Comparison of ENCODE assay signal across 15 cellular contexts in genomic region chr19:3669616-3670257, GRCh38. TPM values are rescaled to one million over a fixed set of nuclear protein-coding genes. Genes with fewer than 3 reads are reported as not detected.
DNase-seq lines count a peak whose midpoint lies in the region; ATAC-seq, FAIRE-seq and TF ChIP-seq lines count a peak whose summit lies in the region.
"Had no signal": no experiment of that assay in that cellular context is flagged by ENCODE, and none has a peak within 500 bp of the region (broad histone marks: within the 10 kb centered on the region; RNA-seq: fewer than 3 reads in every experiment).

No MANE protein-coding gene starts in this region.

- DNase-seq in ELF-1 (ENCODE audit: low read depth, low spot score) = peak; percentile 38
- no peak for DNase-seq in astrocyte (ENCODE audit: low read depth)
- DNase-seq in left lung = no peak
- no peak for DNase-seq in activated effector memory CD4-positive, alpha-beta T cell treated with Interleukin-2 at 50 U/mL for 16 hours
- no peak for DNase-seq in putamen (ENCODE audit: low spot score)
- no peak for DNase-seq in amygdala (lab: John Stamatoyannopoulos, UW)
- DNase-seq: activated CD4-positive, alpha-beta T cell treated with anti-CD3 and anti-CD28 coated beads, Interleukin-2, amount 10 ng/mL, durations not matched to agents 24 days and 14 days; activated gamma-delta T cell; AML-193; NCI-H2171; OCI-M1; T-helper 1 cell had no signal

- H3K36me3 ChIP-seq in astrocyte (ENCODE audit: insufficient read depth, low read length) (no peaks in the 10 kb centered on the region), left lung (peaks cover 0 to 12% of the 10 kb centered on the region in 2 donors), skeletal muscle tissue (ENCODE audit: control insufficient read depth in 3 of 3, insufficient read depth in 3 of 3, low read length in 3 of 3) (peaks cover 0 to 11% (median 5%) of the 10 kb centered on the region in 3 donors)

- H3K27ac ChIP-seq in astrocyte (ENCODE audit: low read depth, low read length) = peak overlapping the region; percentile 82
- peak overlapping the region; percentile 77 to 92 for H3K27ac ChIP-seq in left lung
- H3K27ac ChIP-seq in skeletal muscle tissue (ENCODE audit: low read depth, low read length) = peak overlapping the region; percentile 86

- H3K9ac ChIP-seq in astrocyte (ENCODE audit: low read length) = peak overlapping the region; percentile 81
- H3K9ac ChIP-seq in skeletal muscle tissue (ENCODE audit: low read depth in 1 of 3, low read length in 3 of 3) = peak overlapping the region in 1 of 3 donors; percentile 50

- FAIRE-seq in astrocyte (lab: Jason Lieb, UNC) = no peak

- H3K4me2 ChIP-seq in astrocyte (ENCODE audit: low read length) = peak overlapping the region; percentile 78

- H3K4me3 ChIP-seq in astrocyte (ENCODE audit: insufficient read depth, low read depth, low read length) (no peak overlapping the region), left lung (no peak overlapping the region), skeletal muscle tissue (ENCODE audit: low read length in 3 of 3) (peak overlapping the region in 1 of 3 donors; percentile 14)

- H3K27ac Mint-ChIP-seq in astrocyte (ENCODE audit: unreplicated experiment) = peak overlapping the region; percentile 69
- H3K27ac Mint-ChIP-seq: activated CD4-positive, alpha-beta T cell treated with anti-CD3 and anti-CD28 coated beads, Interleukin-2, amount 10 ng/mL, durations not matched to agents 24 days and 14 days had no signal

- no peaks in the 10 kb centered on the region for H3K36me3 Mint-ChIP-seq in astrocyte (ENCODE audit: low read depth, unreplicated experiment)

- H3K79me2 ChIP-seq in astrocyte (ENCODE audit: insufficient read depth, low read length) = peaks cover 60% of the 10 kb centered on the region

- TF ChIP-seq CTCF in astrocyte (IDR thresholded peaks at IDR 0.05; ENCODE audit: insufficient read depth, low read depth, low read length) = no peak
- TF ChIP-seq CTCF in left lung (IDR thresholded peaks at IDR 0.05) = no peak

- H3K27me3 Mint-ChIP-seq in astrocyte (ENCODE audit: low read depth, unreplicated experiment) = no peaks in the 10 kb centered on the region
- H3K27me3 Mint-ChIP-seq: activated CD4-positive, alpha-beta T cell treated with anti-CD3 and anti-CD28 coated beads, Interleukin-2, amount 10 ng/mL, durations not matched to agents 24 days and 14 days had no signal

- H3K4me1 ChIP-seq in astrocyte (ENCODE audit: insufficient read depth, low read length) (peaks cover 44% of the 10 kb centered on the region), left lung (peaks cover 13 to 42% of the 10 kb centered on the region in 2 donors), skeletal muscle tissue (ENCODE audit: control insufficient read depth in 3 of 3, insufficient read depth in 3 of 3, low read length in 3 of 3) (peaks cover 32 to 49% (median 44%) of the 10 kb centered on the region in 3 donors)

- intact Hi-C loops in left lung (cut with DNase I) = loop anchor here (5.0 kb wide), 1 partner anchor 33 kb away; the partner anchor contains the start of gene PIP5K1C (in 2 of the 2)

- H3K4me3 Mint-ChIP-seq in astrocyte (ENCODE audit: unreplicated experiment) = peak overlapping the region; percentile 34
- H3K4me3 Mint-ChIP-seq: activated CD4-positive, alpha-beta T cell treated with anti-CD3 and anti-CD28 coated beads, Interleukin-2, amount 10 ng/mL, durations not matched to agents 24 days and 14 days had no signal

- H3K4me1 Mint-ChIP-seq in astrocyte (ENCODE audit: low read depth, unreplicated experiment) = peaks cover 20% of the 10 kb centered on the region

- H3K27me3 ChIP-seq in astrocyte (ENCODE audit: insufficient read depth, low read length) = no peaks in the 10 kb centered on the region
- H3K27me3 ChIP-seq in left lung = peaks cover 0 to 17% of the 10 kb centered on the region in 2 donors
- no peaks in the 10 kb centered on the region for H3K27me3 ChIP-seq in skeletal muscle tissue (ENCODE audit: control insufficient read depth in 3 of 3, insufficient read depth in 3 of 3, low read length in 3 of 3)

- no peak overlapping the region for H2AFZ ChIP-seq in astrocyte (ENCODE audit: low read depth, low read length)

- H3K9me3 ChIP-seq in astrocyte (ENCODE audit: insufficient read depth, low read depth, low read length) = no peaks in the 10 kb centered on the region
- no peaks in the 10 kb centered on the region for H3K9me3 ChIP-seq in left lung
- no peaks in the 10 kb centered on the region for H3K9me3 ChIP-seq in skeletal muscle tissue (ENCODE audit: control insufficient read depth in 3 of 3, low read length in 3 of 3)

- H3K9me3 Mint-ChIP-seq in astrocyte (ENCODE audit: unreplicated experiment) = no peaks in the 10 kb centered on the region
- H3K9me3 Mint-ChIP-seq: activated CD4-positive, alpha-beta T cell treated with anti-CD3 and anti-CD28 coated beads, Interleukin-2, amount 10 ng/mL, durations not matched to agents 24 days and 14 days had no signal

- ATAC-seq in left lung (no peak), HG03196 (IDR thresholded peaks at IDR 0.05; ENCODE audit: unreplicated experiment) (no peak)

- peaks cover 58% of the 10 kb centered on the region for H4K20me1 ChIP-seq in astrocyte (ENCODE audit: insufficient read depth, low read length)

RNA-seq across cellular contexts. Expression of gene PIP5K1C, which starts 30.5 kb away (rescaled TPM):
- total RNA-seq in astrocyte = 42.0 and 44.2 TPM in 2 replicates
- total RNA-seq in left lung = 10 to 100 TPM; 38.7 to 42.2 TPM
- total RNA-seq in skeletal muscle tissue = 6.3 TPM

RNA-seq across cellular contexts. Expression of gene TJP3, which starts 38.4 kb away (rescaled TPM):
- 0.58 and 2.0 TPM in 2 replicates for total RNA-seq in astrocyte
- total RNA-seq in left lung = 10 to 100 TPM; 33.8 to 36.2 TPM
- total RNA-seq in skeletal muscle tissue = not detected
- total RNA-seq: activated CD4-positive, alpha-beta T cell treated with anti-CD3 and anti-CD28 coated beads, Interleukin-2, amount 10 ng/mL, durations not matched to agents 24 days and 14 days; Daoy had no signal

RNA-seq across cellular contexts. Expression of gene CACTIN, which starts 43.1 kb away (rescaled TPM):
- total RNA-seq in astrocyte = 22.0 and 26.7 TPM in 2 replicates
- 10 to 100 TPM; 19.8 to 21.6 TPM for total RNA-seq in left lung
- 12.5 TPM for total RNA-seq in skeletal muscle tissue

Comparison
In these comparisons a context has a peak if more than half of its experiments do, and no peak if none do; other contexts are left out.
1. RNA of gene TJP3, which starts 38.4 kb away (total RNA-seq): 33.8 to 36.2 TPM in left lung; 0.58 to 2.0 TPM in astrocyte and not detected in skeletal muscle tissue (single experiment); every median in the first group is over 10 times any median in the second.
2. Peak in every context shown above with its lines, with median percentiles within 50 percentile points of each other: H3K27ac ChIP-seq.